In genomic region chr7:25752169-25752568, GRCh38 we compare ENCODE assay signal across 22 cellular contexts.
DNase-seq lines count a peak whose midpoint lies in the region; ATAC-seq and TF ChIP-seq lines count a peak whose summit lies in the region.
"Had no signal": no experiment of that assay in that cellular context is flagged by ENCODE, and none has a peak within 500 bp of the region (broad histone marks: within the 10 kb centered on the region; RNA-seq: fewer than 3 reads in every experiment).

No MANE protein-coding gene starts in this region.

- intact Hi-C loops in heart right ventricle (cut with DNase I), result loop anchor here in 1 of 10 donors (5.0 kb wide), 1 partner anchor 90 kb away; no protein-coding TSS in a partner anchor

- H3K4me3 ChIP-seq in right atrium auricular region, result no peak overlapping the region
- no peak overlapping the region for H3K4me3 ChIP-seq in heart right ventricle
- no peak overlapping the region for H3K4me3 ChIP-seq in mesodermal cell (ENCODE audit: extremely low read depth, insufficient read depth, low read length, poor library complexity, severe bottlenecking)
- H3K4me3 ChIP-seq in rectal smooth muscle tissue (ENCODE audit: low read length), result no peak overlapping the region
- H3K4me3 ChIP-seq: A549, left lung, ovary, tibial nerve had no signal

- ATAC-seq in heart right ventricle (no peak), GM18520 (IDR thresholded peaks at IDR 0.05; ENCODE audit: unreplicated experiment) (no peak), HG03469 (IDR thresholded peaks at IDR 0.05; ENCODE audit: unreplicated experiment) (no peak)
- ATAC-seq: A549; activated CD8-positive, alpha-beta T cell treated with anti-CD3 and anti-CD28 coated beads for 36 hours; stimulated activated naive B cell treated with anti-CD40 and anti-IgM and Interleukin-4, amounts not matched to agents 10 μg/mL and 1 μg/mL and 100 μg/mL, for 72 hours had no signal

- H3K27me3 ChIP-seq in right atrium auricular region (no peaks in the 10 kb centered on the region), heart right ventricle (no peaks in the 10 kb centered on the region), rectal smooth muscle tissue (ENCODE audit: control insufficient read depth, insufficient read depth, low read length) (no peaks in the 10 kb centered on the region)
- H3K27me3 ChIP-seq: BE2C, left lung, ovary, tibial nerve had no signal

- TF ChIP-seq CTCF in right atrium auricular region (IDR thresholded peaks at IDR 0.05) (no peak), heart right ventricle (IDR thresholded peaks at IDR 0.05) (no peak)

- no peak overlapping the region for H3K9ac ChIP-seq in rectal smooth muscle tissue (ENCODE audit: low read length)

- peak overlapping the region; percentile 74 to 75 for H3K27ac ChIP-seq in right atrium auricular region
- peak overlapping the region in 5 of 10 donors; percentile 42 to 71 (median 63) for H3K27ac ChIP-seq in heart right ventricle
- peak overlapping the region; percentile 91 for H3K27ac ChIP-seq in mesodermal cell (ENCODE audit: low read depth, low read length, severe bottlenecking)
- H3K27ac ChIP-seq in rectal smooth muscle tissue (ENCODE audit: low read depth, low read length), result peak overlapping the region; percentile 90
- H3K27ac ChIP-seq: A549 had no signal

- H3K9me3 ChIP-seq in right atrium auricular region, result no peaks in the 10 kb centered on the region
- no peaks in the 10 kb centered on the region for H3K9me3 ChIP-seq in heart right ventricle
- H3K9me3 ChIP-seq in mesodermal cell (ENCODE audit: control insufficient read depth, low read length), result no peaks in the 10 kb centered on the region
- H3K9me3 ChIP-seq: A549, BE2C, left lung, ovary, tibial nerve had no signal

- H3K4me1 ChIP-seq in right atrium auricular region (peaks cover 0 to 32% of the 10 kb centered on the region in 2 donors), heart right ventricle (peaks cover 0 to 18% (median 9%) of the 10 kb centered on the region in 9 donors), mesodermal cell (ENCODE audit: control insufficient read depth, insufficient read depth, low read length, poor library complexity, severe bottlenecking) (peaks cover 26% of the 10 kb centered on the region), rectal smooth muscle tissue (ENCODE audit: control insufficient read depth, insufficient read depth, low read length) (peaks cover 48% of the 10 kb centered on the region)
- H3K4me1 ChIP-seq: A549, BE2C had no signal

- H3K36me3 ChIP-seq in right atrium auricular region (no peaks in the 10 kb centered on the region), heart right ventricle (no peaks in the 10 kb centered on the region), mesodermal cell (ENCODE audit: control insufficient read depth, insufficient read depth, low read length) (no peaks in the 10 kb centered on the region), rectal smooth muscle tissue (ENCODE audit: control insufficient read depth, insufficient read depth, low read length) (no peaks in the 10 kb centered on the region)
- H3K36me3 ChIP-seq: BE2C, left lung, ovary, tibial nerve had no signal

- DNase-seq in right atrium auricular region (ENCODE audit: low spot score) (no peak), heart right ventricle (no peak), NCI-H1105 (lab: John Stamatoyannopoulos, UW) (no peak)
- DNase-seq in activated CD8-positive, alpha-beta memory T cell treated with anti-CD3 and anti-CD28 coated beads, Interleukin-2, amount 50 U/mL, for 4 hours, result no peak
- DNase-seq: activated B cell treated with CpG ODN at 0.5 μM for 24 hours; activated CD8-positive, alpha-beta T cell treated with anti-CD3 and anti-CD28 coated beads for 36 hours; activated naive CD4-positive, alpha-beta T cell; activated T-cell treated with anti-CD3 and anti-CD28 coated beads, Interleukin-2, amount 50 U/mL, for 1 hour; BE2C; left lung; NCI-H2171; NCI-H526 treated with DMSO at 0.1 percent for 48 hours; ovary; RPMI8226; stimulated activated CD4-positive, alpha-beta T cell treated with anti-CD3 and anti-CD28 coated beads, Interleukin-1b, Interleukin-23, amount 100 ng/mL, for 48 hours; stimulated activated naive B cell treated with anti-CD40 and anti-IgM and Interleukin-4, amounts not matched to agents 10 μg/mL and 1 μg/mL and 100 μg/mL, for 72 hours had no signal

- WGBS in heart right ventricle, 2 donors, result 85 to 87% methylated on average over 5 of the region's 5 CpGs
- 80 to 92% methylated on average over 1 to 2 of the region's 5 CpGs for WGBS in mesodermal cell (ENCODE audit: insufficient coverage in 2 of 2), 2 experiments
